ENCODE assay signal across 15 cellular contexts in the genomic region with DNA sequence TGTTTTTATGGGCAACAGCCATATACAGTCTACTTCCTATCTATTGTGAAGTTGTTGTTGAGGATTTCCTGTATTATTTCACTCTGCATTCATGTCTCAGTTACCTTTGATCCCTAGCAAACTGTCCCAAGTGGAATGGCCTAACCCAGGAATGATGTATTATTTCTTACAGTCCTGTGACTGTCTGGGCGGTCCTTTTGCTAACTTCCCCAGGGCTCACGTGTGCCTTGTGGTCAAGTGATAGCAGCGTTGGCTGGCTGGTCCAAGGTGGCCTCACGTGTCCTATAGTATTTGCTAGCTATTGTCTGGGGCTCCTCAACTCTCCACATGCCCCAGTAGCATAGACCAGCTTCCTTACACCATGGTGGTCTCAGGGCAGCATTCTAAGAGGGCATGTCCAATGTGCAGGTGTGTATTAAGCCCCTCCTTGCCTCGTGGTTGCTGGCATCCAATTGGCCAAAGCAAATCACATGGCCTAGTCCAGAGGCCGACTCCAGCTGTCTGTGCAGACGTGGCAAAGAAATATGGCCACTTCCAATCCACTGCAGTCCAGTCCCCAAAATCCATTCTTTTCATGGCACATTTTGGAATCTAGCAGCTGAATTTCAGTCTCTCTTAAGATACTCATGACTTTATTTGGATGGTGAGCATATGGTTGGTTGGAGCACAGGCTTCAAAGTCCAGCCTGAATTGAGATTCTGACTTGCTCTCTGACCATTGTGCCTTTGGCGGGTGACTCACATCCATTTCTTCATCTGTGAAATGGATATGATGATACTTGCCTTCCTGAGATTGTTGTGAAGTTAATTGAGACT.
DNase-seq lines count a peak whose midpoint lies in the region; ATAC-seq and TF ChIP-seq lines count a peak whose summit lies in the region.
"Had no signal": no experiment of that assay in that cellular context is flagged by ENCODE, and none has a peak within 500 bp of the region (broad histone marks: within the 10 kb centered on the region; RNA-seq: fewer than 3 reads in every experiment).

No MANE protein-coding gene starts in this region.

- H3K36me3 Mint-ChIP-seq in progenitor cell of endocrine pancreas (ENCODE audit: insufficient read depth) (no peaks in the 10 kb centered on the region), neural progenitor cell (peaks cover 6% of the 10 kb centered on the region)

- no peak overlapping the region for H3K9ac ChIP-seq in PC-3 (ENCODE audit: low read length)
- no peak overlapping the region for H3K9ac ChIP-seq in neural progenitor cell

- H3K4me2 ChIP-seq in PC-3 (ENCODE audit: low read length) (no peak overlapping the region), neural progenitor cell (no peak overlapping the region)

- H3K36me3 ChIP-seq in PC-3 (ENCODE audit: low read depth, low read length): peaks cover 6% of the 10 kb centered on the region; the same call in 1 of the 2 replicates
- H3K36me3 ChIP-seq in neural progenitor cell: no peaks in the 10 kb centered on the region
- no peaks in the 10 kb centered on the region for H3K36me3 ChIP-seq in tibial artery
- H3K36me3 ChIP-seq in uterus: no peaks in the 10 kb centered on the region
- H3K36me3 ChIP-seq: ascending aorta, esophagus squamous epithelium had no signal

- peaks cover 36% of the 10 kb centered on the region for H3K4me1 ChIP-seq in PC-3 (ENCODE audit: insufficient read depth, low read length)
- H3K4me1 ChIP-seq in neural progenitor cell: peaks cover 16% of the 10 kb centered on the region
- H3K4me1 ChIP-seq in tibial artery: peaks cover 0 to 29% (median 18%) of the 10 kb centered on the region in 4 donors
- no peaks in the 10 kb centered on the region for H3K4me1 ChIP-seq in uterus

- ATAC-seq in PC-3: no peak
- ATAC-seq: GM12878 had no signal

- H3K27me3 Mint-ChIP-seq in progenitor cell of endocrine pancreas (no peaks in the 10 kb centered on the region), neural progenitor cell (ENCODE audit: insufficient read depth, low read depth) (peaks cover 2% of the 10 kb centered on the region)
- H3K27me3 Mint-ChIP-seq: activated CD4-positive, alpha-beta memory T cell treated with anti-CD3 and anti-CD28 coated beads, Interleukin-2, amount 10 ng/mL, durations not matched to agents 7 days and 5 days had no signal

- peaks cover 6% of the 10 kb centered on the region; the same call in 1 of the 2 replicates for H4K20me1 ChIP-seq in PC-3 (ENCODE audit: low read length)
- H4K20me1 ChIP-seq in neural progenitor cell (ENCODE audit: low read depth): peaks cover 10% of the 10 kb centered on the region

- POLR2A ChIA-PET in PC-3 (lab: Charles Lee; ENCODE audit: unreplicated experiment): interaction anchor here (0.6 kb wide), 1 partner anchor 69 kb away, joined by 3 read pairs; no protein-coding TSS in a partner anchor

- H3K9me3 Mint-ChIP-seq in progenitor cell of endocrine pancreas (ENCODE audit: low read depth) (no peaks in the 10 kb centered on the region), neural progenitor cell (peaks cover 5% of the 10 kb centered on the region)
- H3K9me3 Mint-ChIP-seq: activated CD4-positive, alpha-beta memory T cell treated with anti-CD3 and anti-CD28 coated beads, Interleukin-2, amount 10 ng/mL, durations not matched to agents 7 days and 5 days had no signal

- no peak for TF ChIP-seq CTCF in PC-3 (conservative IDR thresholded peaks at IDR 0.05; ENCODE audit: low read depth, low read length)
- TF ChIP-seq CTCF in fibroblast of pulmonary artery (IDR thresholded peaks at IDR 0.05; ENCODE audit: low read length, missing control alignments): no peak
- no peak for TF ChIP-seq CTCF in progenitor cell of endocrine pancreas (IDR thresholded peaks at IDR 0.05; ENCODE audit: unreplicated experiment)
- TF ChIP-seq CTCF in neural progenitor cell (IDR thresholded peaks at IDR 0.05): no peak
- no peak for TF ChIP-seq CTCF in tibial artery (IDR thresholded peaks at IDR 0.05)
- no peak for TF ChIP-seq CTCF in uterus (IDR thresholded peaks at IDR 0.05)

- H3K27ac ChIP-seq in PC-3 (ENCODE audit: low read length) (no peak overlapping the region), neural progenitor cell (no peak overlapping the region), tibial artery (no peak overlapping the region), uterus (no peak overlapping the region)
- H3K27ac ChIP-seq: ascending aorta, coronary artery, esophagus squamous epithelium had no signal

- H3K4me3 ChIP-seq in PC-3 (ENCODE audit: low read length) (no peak overlapping the region), fibroblast of pulmonary artery (replicated peaks; ENCODE audit: low read depth, low read length) (no peak overlapping the region), neural progenitor cell (no peak overlapping the region), tibial artery (no peak overlapping the region), uterus (no peak overlapping the region)
- H3K4me3 ChIP-seq: ascending aorta, coronary artery, esophagus squamous epithelium, GM12878 had no signal

- CTCF ChIA-PET in PC-3 (lab: Charles Lee): no interaction called here

- H3K4me1 Mint-ChIP-seq in progenitor cell of endocrine pancreas (ENCODE audit: low read depth) (peaks cover 28% of the 10 kb centered on the region), neural progenitor cell (peaks cover 40% of the 10 kb centered on the region)
- H3K4me1 Mint-ChIP-seq: activated CD4-positive, alpha-beta memory T cell treated with anti-CD3 and anti-CD28 coated beads, Interleukin-2, amount 10 ng/mL, durations not matched to agents 7 days and 5 days had no signal

- peak; percentile 51 for DNase-seq in EL
- peak; percentile 48 for DNase-seq in PC-3
- peak; percentile 43 for DNase-seq in fibroblast of pulmonary artery (ENCODE audit: low read depth)
- DNase-seq in progenitor cell of endocrine pancreas (ENCODE audit: low spot score, unreplicated experiment): no peak
- DNase-seq in MV-4-11 (lab: John Stamatoyannopoulos, UW): no peak
- no peak for DNase-seq in neural progenitor cell (ENCODE audit: low spot score)
- no peak for DNase-seq in tibial artery
- DNase-seq in uterus: no peak
- DNase-seq: activated CD4-positive, alpha-beta memory T cell treated with anti-CD3 and anti-CD28 coated beads, Interleukin-2, amount 10 ng/mL, durations not matched to agents 7 days and 5 days; activated gamma-delta T cell treated with Interleukin-2 at 50 U/mL for 16 hours; esophagus squamous epithelium; NCI-H1092 had no signal

- H3K79me2 ChIP-seq in PC-3 (ENCODE audit: low read length) (peaks cover 98% of the 10 kb centered on the region), neural progenitor cell (ENCODE audit: low read depth) (peaks cover 44% of the 10 kb centered on the region)

- H2AFZ ChIP-seq in PC-3 (ENCODE audit: low read length) (no peak overlapping the region), neural progenitor cell (replicated peaks) (no peak overlapping the region)

- H3K4me3 Mint-ChIP-seq in progenitor cell of endocrine pancreas (ENCODE audit: low read depth): no peak overlapping the region
- H3K4me3 Mint-ChIP-seq in neural progenitor cell: no peak overlapping the region
- H3K4me3 Mint-ChIP-seq: activated CD4-positive, alpha-beta memory T cell treated with anti-CD3 and anti-CD28 coated beads, Interleukin-2, amount 10 ng/mL, durations not matched to agents 7 days and 5 days had no signal

- H3F3A ChIP-seq in PC-3 (ENCODE audit: low read length, unreplicated experiment): no peaks in the 10 kb centered on the region
- peaks cover 6% of the 10 kb centered on the region for H3F3A ChIP-seq in neural progenitor cell (ENCODE audit: low read depth)

- intact Hi-C loops in PC-3 (cut with micrococcal nuclease): no loop called here
- intact Hi-C loops in tibial artery (cut with DNase I; ENCODE audit: low total_unique reads): no loop called here
- intact Hi-C loops in uterus (cut with DNase I; ENCODE audit: low total_unique reads): no loop called here

- no peaks in the 10 kb centered on the region for H3K9me3 ChIP-seq in PC-3 (ENCODE audit: low read length)
- no peaks in the 10 kb centered on the region for H3K9me3 ChIP-seq in neural progenitor cell (ENCODE audit: low read depth)
- H3K9me3 ChIP-seq in tibial artery: no peaks in the 10 kb centered on the region
- H3K9me3 ChIP-seq in uterus: no peaks in the 10 kb centered on the region
- H3K9me3 ChIP-seq: ascending aorta, esophagus squamous epithelium had no signal

- H3K27me3 ChIP-seq in PC-3 (ENCODE audit: low read length) (no peaks in the 10 kb centered on the region), neural progenitor cell (no peaks in the 10 kb centered on the region), tibial artery (no peaks in the 10 kb centered on the region), uterus (no peaks in the 10 kb centered on the region)
- H3K27me3 ChIP-seq: ascending aorta, esophagus squamous epithelium had no signal

- TF ChIP-seq POLR2A in uterus (IDR thresholded peaks at IDR 0.05): no peak

- no TSS peak for BruUV-seq in PC-3 (replicated peaks; lab: Mats Ljungman, UMichigan)

- no peaks in the 10 kb centered on the region for H3K9me2 ChIP-seq in PC-3 (replicated peaks; ENCODE audit: low read length)

- H3K27ac Mint-ChIP-seq in progenitor cell of endocrine pancreas (peak overlapping the region; percentile 17), neural progenitor cell (no peak overlapping the region)
- H3K27ac Mint-ChIP-seq: activated CD4-positive, alpha-beta memory T cell treated with anti-CD3 and anti-CD28 coated beads, Interleukin-2, amount 10 ng/mL, durations not matched to agents 7 days and 5 days had no signal

Comparison
In these comparisons a context has a peak if more than half of its experiments do, and no peak if none do; other contexts are left out.
1. DNase-seq: peak in EL (single experiment), PC-3 (single experiment) and fibroblast of pulmonary artery (single experiment); none in progenitor cell of endocrine pancreas (single experiment), MV-4-11 (single experiment), neural progenitor cell (single experiment), tibial artery (0 of 2) and uterus (0 of 2).